32 cellular contexts compared by ENCODE assay signal in the genomic region with DNA sequence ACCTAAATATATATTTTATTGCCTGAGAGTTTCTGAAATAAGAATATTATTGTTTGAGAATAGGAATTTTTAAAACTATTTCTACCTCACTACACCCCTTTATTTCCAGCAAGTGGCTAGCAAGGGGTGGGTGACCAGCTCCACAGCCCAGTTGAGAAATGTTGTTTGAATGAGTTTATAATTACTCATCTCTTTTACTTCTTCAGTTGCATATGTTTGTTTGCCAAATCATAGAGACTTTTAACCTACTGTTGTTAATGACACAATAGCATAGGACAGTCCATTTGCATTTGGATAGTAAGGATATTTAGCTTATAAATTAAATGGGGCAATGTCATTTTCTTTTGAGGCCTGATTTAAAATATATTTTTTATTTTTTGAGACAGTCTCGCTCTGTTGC.
DNase-seq lines count a peak whose midpoint lies in the region; ATAC-seq, FAIRE-seq and TF ChIP-seq lines count a peak whose summit lies in the region.
"Had no signal": no experiment of that assay in that cellular context is flagged by ENCODE, and none has a peak within 500 bp of the region (broad histone marks: within the 10 kb centered on the region; RNA-seq: fewer than 3 reads in every experiment).

No MANE protein-coding gene starts in this region.

- H3K27me3 Mint-ChIP-seq in HFFc6 (ENCODE audit: insufficient read depth) = no peaks in the 10 kb centered on the region; the same call in 1 of the 2 replicates
- H3K27me3 Mint-ChIP-seq in CD4-positive, alpha-beta memory T cell = no peaks in the 10 kb centered on the region
- no peaks in the 10 kb centered on the region for H3K27me3 Mint-ChIP-seq in activated CD8-positive, alpha-beta T cell treated with anti-CD3 and anti-CD28 coated beads for 36 hours
- H3K27me3 Mint-ChIP-seq: activated CD4-positive, alpha-beta T cell treated with anti-CD3 and anti-CD28 coated beads for 36 hours; activated T-helper 17 cell treated with anti-CD3 and anti-CD28 coated beads, Interleukin-2, amount 50 U/mL, for 72 hours had no signal

- H3K4me1 Mint-ChIP-seq in HFFc6 (ENCODE audit: low read depth) = peaks cover 15% of the 10 kb centered on the region
- peaks cover 0 to 11% (median 2%) of the 10 kb centered on the region in 4 donors for H3K4me1 Mint-ChIP-seq in CD4-positive, alpha-beta memory T cell
- H3K4me1 Mint-ChIP-seq in activated CD8-positive, alpha-beta T cell treated with anti-CD3 and anti-CD28 coated beads for 36 hours (ENCODE audit: low read depth) = peaks cover 5% of the 10 kb centered on the region
- H3K4me1 Mint-ChIP-seq: nephron had no signal

- no peaks in the 10 kb centered on the region for H3K9me3 ChIP-seq in CD4-positive, alpha-beta memory T cell (ENCODE audit: control insufficient read depth in 1 of 2, low read length in 2 of 2)
- H3K9me3 ChIP-seq: colonic mucosa, HAP-1, Peyer's patch, suprapubic skin, upper lobe of right lung had no signal

- DNase-seq in HFFc6 (peak; percentile 35), bronchial epithelial cell (ENCODE audit: low read depth) (peak; percentile 79), fibroblast of villous mesenchyme (ENCODE audit: low read depth) (peak; percentile 24), COR-L47 (lab: John Stamatoyannopoulos, UW) (no peak)
- no peak for DNase-seq in CD4-positive, alpha-beta memory T cell
- no peak for DNase-seq in activated CD8-positive, alpha-beta T cell treated with anti-CD3 and anti-CD28 coated beads for 36 hours
- DNase-seq: 8988T; activated CD4-positive, alpha-beta T cell treated with anti-CD3 and anti-CD28 coated beads for 36 hours; activated CD8-positive, alpha-beta T cell treated with anti-CD3 and anti-CD28 coated beads, Interleukin-2, amount 10 ng/mL, durations not matched to agents 7 days and 5 days; activated naive CD4-positive, alpha-beta T cell treated with anti-CD3 and anti-CD28 coated beads, Interleukin-2, amount 50 U/mL, for 16 hours; amygdala; colonic mucosa; effector CD4-positive, alpha-beta T cell; NCI-H1436; NCI-H2081; NCI-H2227 treated with DMSO at 0.1 percent for 48 hours; NCI-H526; Peyer's patch; SHP77 treated with DMSO at 0.1 percent for 48 hours; stimulated activated naive CD4-positive, alpha-beta T cell; upper lobe of right lung had no signal

- ATAC-seq in GM18502 (IDR thresholded peaks at IDR 0.05; ENCODE audit: poor library complexity, unreplicated experiment) = no peak
- ATAC-seq in activated CD8-positive, alpha-beta T cell treated with anti-CD3 and anti-CD28 coated beads for 36 hours = no peak
- ATAC-seq: activated CD4-positive, alpha-beta T cell treated with anti-CD3 and anti-CD28 coated beads for 36 hours; activated CD8-positive, alpha-beta T cell treated with anti-CD3 and anti-CD28 coated beads, Interleukin-2, amount 10 ng/mL, durations not matched to agents 7 days and 5 days; activated T-helper 17 cell treated with anti-CD3 and anti-CD28 coated beads, Interleukin-2, amount 50 U/mL, for 72 hours; upper lobe of right lung had no signal

- CTCF ChIA-PET in CD4-positive, alpha-beta memory T cell (lab: Charles Lee; ENCODE audit: partially characterized antibody) = interaction anchor here (2.0 kb wide), 1 partner anchor 18 kb away, joined by 6 read pairs; no protein-coding TSS in a partner anchor
- CTCF ChIA-PET in activated CD8-positive, alpha-beta T cell treated with anti-CD3 and anti-CD28 coated beads for 36 hours (lab: Charles Lee) = interaction anchor here (1.5 kb wide), 2 partner anchors 17 to 18 kb away, joined by 3 to 5 read pairs; no protein-coding TSS in a partner anchor

- H3K79me2 ChIP-seq in ACC112 (ENCODE audit: control insufficient read depth, insufficient read depth, low read length, unreplicated experiment) = no peaks in the 10 kb centered on the region

- peak overlapping the region; percentile 43; the same call in 1 of the 2 replicates for H3K27ac Mint-ChIP-seq in HFFc6
- no peak overlapping the region for H3K27ac Mint-ChIP-seq in CD4-positive, alpha-beta memory T cell
- H3K27ac Mint-ChIP-seq in activated CD8-positive, alpha-beta T cell treated with anti-CD3 and anti-CD28 coated beads for 36 hours = no peak overlapping the region
- H3K27ac Mint-ChIP-seq: activated CD4-positive, alpha-beta T cell treated with anti-CD3 and anti-CD28 coated beads for 36 hours; activated CD8-positive, alpha-beta T cell treated with anti-CD3 and anti-CD28 coated beads, Interleukin-2, amount 10 ng/mL, durations not matched to agents 7 days and 5 days; activated T-helper 17 cell treated with anti-CD3 and anti-CD28 coated beads, Interleukin-2, amount 50 U/mL, for 72 hours; nephron had no signal

- H3K36me3 Mint-ChIP-seq in HFFc6 (ENCODE audit: low read depth) = peaks cover 15% of the 10 kb centered on the region
- H3K36me3 Mint-ChIP-seq in CD4-positive, alpha-beta memory T cell = peaks cover 49 to 60% of the 10 kb centered on the region in 2 donors
- peaks cover 25% of the 10 kb centered on the region for H3K36me3 Mint-ChIP-seq in activated CD8-positive, alpha-beta T cell treated with anti-CD3 and anti-CD28 coated beads for 36 hours (ENCODE audit: low read depth)

- POLR2A ChIA-PET in CD4-positive, alpha-beta memory T cell (lab: Charles Lee; ENCODE audit: partially characterized antibody) = no interaction called here
- POLR2A ChIA-PET in activated CD8-positive, alpha-beta T cell treated with anti-CD3 and anti-CD28 coated beads for 36 hours (lab: Charles Lee) = no interaction called here

- TF ChIP-seq CTCF in HFFc6 (IDR thresholded peaks at IDR 0.05) (no peak), bronchial epithelial cell (IDR thresholded peaks at IDR 0.05; ENCODE audit: insufficient read depth, low read length, severe bottlenecking) (no peak), fibroblast of villous mesenchyme (IDR thresholded peaks at IDR 0.05; ENCODE audit: insufficient read depth, low read depth, low read length) (no peak)
- no peak for TF ChIP-seq CTCF in activated CD8-positive, alpha-beta T cell treated with anti-CD3 and anti-CD28 coated beads for 36 hours (IDR thresholded peaks at IDR 0.05)

- no peak for FAIRE-seq in bronchial epithelial cell (lab: Jason Lieb, UNC)
- FAIRE-seq: GM12892 had no signal

- H3K36me3 ChIP-seq in ACC112 (ENCODE audit: insufficient read depth, low read length) = peaks cover 21% of the 10 kb centered on the region
- H3K36me3 ChIP-seq in bronchial epithelial cell (ENCODE audit: control insufficient read depth, insufficient read depth, low read length) = peaks cover 7% of the 10 kb centered on the region
- peaks cover 10% of the 10 kb centered on the region for H3K36me3 ChIP-seq in CD4-positive, alpha-beta memory T cell (ENCODE audit: insufficient read depth, low read length)
- H3K36me3 ChIP-seq: colonic mucosa had no signal

- intact Hi-C loops in CD4-positive, alpha-beta memory T cell (cut with micrococcal nuclease) = no loop called here
- intact Hi-C loops in activated CD8-positive, alpha-beta T cell treated with anti-CD3 and anti-CD28 coated beads for 36 hours (cut with micrococcal nuclease) = no loop called here

- H3K4me3 Mint-ChIP-seq in HFFc6 = no peak overlapping the region
- H3K4me3 Mint-ChIP-seq in CD4-positive, alpha-beta memory T cell = no peak overlapping the region
- H3K4me3 Mint-ChIP-seq in activated CD8-positive, alpha-beta T cell treated with anti-CD3 and anti-CD28 coated beads for 36 hours = no peak overlapping the region
- H3K4me3 Mint-ChIP-seq: activated CD4-positive, alpha-beta T cell treated with anti-CD3 and anti-CD28 coated beads for 36 hours; activated CD8-positive, alpha-beta T cell treated with anti-CD3 and anti-CD28 coated beads, Interleukin-2, amount 10 ng/mL, durations not matched to agents 7 days and 5 days; activated T-helper 17 cell treated with anti-CD3 and anti-CD28 coated beads, Interleukin-2, amount 50 U/mL, for 72 hours; nephron had no signal

- H3K27me3 ChIP-seq in ACC112 (ENCODE audit: insufficient read depth, low read length) (no peaks in the 10 kb centered on the region), bronchial epithelial cell (ENCODE audit: control insufficient read depth, insufficient read depth, low read length) (no peaks in the 10 kb centered on the region)
- no peaks in the 10 kb centered on the region for H3K27me3 ChIP-seq in CD4-positive, alpha-beta memory T cell (ENCODE audit: insufficient read depth, low read length)
- H3K27me3 ChIP-seq: cardiac muscle cell, colonic mucosa, Peyer's patch, suprapubic skin, upper lobe of right lung had no signal

- peak overlapping the region; percentile 67 for H3K27ac ChIP-seq in ACC112 (ENCODE audit: low read depth, low read length)
- H3K27ac ChIP-seq in CD4-positive, alpha-beta memory T cell (ENCODE audit: low read depth, low read length) = no peak overlapping the region
- H3K27ac ChIP-seq: cardiac muscle cell, colonic mucosa, HL-60, Peyer's patch, suprapubic skin, upper lobe of right lung, VCaP had no signal

- H3K4me3 ChIP-seq in ACC112 (ENCODE audit: low read depth, low read length) = no peak overlapping the region
- no peak overlapping the region for H3K4me3 ChIP-seq in bronchial epithelial cell (ENCODE audit: low read depth, low read length)
- H3K4me3 ChIP-seq in fibroblast of villous mesenchyme (ENCODE audit: low read depth, low read length) = no peak overlapping the region
- no peak overlapping the region for H3K4me3 ChIP-seq in CD4-positive, alpha-beta memory T cell (ENCODE audit: low read length in 2 of 2)
- H3K4me3 ChIP-seq: cardiac muscle cell, colonic mucosa, HAP-1, lung, Peyer's patch, suprapubic skin, upper lobe of right lung had no signal

- H3K4me1 ChIP-seq in ACC112 (ENCODE audit: control insufficient read depth, insufficient read depth, low read length, unreplicated experiment) = peaks cover 17% of the 10 kb centered on the region
- no peaks in the 10 kb centered on the region for H3K4me1 ChIP-seq in CD4-positive, alpha-beta memory T cell (ENCODE audit: insufficient read depth, low read length)
- H3K4me1 ChIP-seq: colonic mucosa, Peyer's patch, suprapubic skin, upper lobe of right lung had no signal

- H2AFZ ChIP-seq in ACC112 (ENCODE audit: low read length, unreplicated experiment) = no peak overlapping the region

- no peaks in the 10 kb centered on the region for H3K9me3 Mint-ChIP-seq in HFFc6
- H3K9me3 Mint-ChIP-seq in CD4-positive, alpha-beta memory T cell = peaks cover 0 to 4% (median 0%) of the 10 kb centered on the region in 8 donors
- H3K9me3 Mint-ChIP-seq in activated CD8-positive, alpha-beta T cell treated with anti-CD3 and anti-CD28 coated beads for 36 hours = peaks cover 4% of the 10 kb centered on the region

Comparison
In these comparisons a context has a peak if more than half of its experiments do, and no peak if none do; other contexts are left out.
1. DNase-seq: peak in HFFc6 (single experiment), bronchial epithelial cell (single experiment) and fibroblast of villous mesenchyme (single experiment); none in CD4-positive, alpha-beta memory T cell (0 of 5), activated CD8-positive, alpha-beta T cell treated with anti-CD3 and anti-CD28 coated beads for 36 hours (single experiment) and COR-L47 (single experiment).